10 cellular contexts compared by ENCODE assay signal in genomic region chr11:35045219-35045819, GRCh38.
DNase-seq lines count a peak whose midpoint lies in the region; ATAC-seq and FAIRE-seq lines count a peak whose summit lies in the region.
"Had no signal": no experiment of that assay in that cellular context is flagged by ENCODE, and none has a peak within 500 bp of the region (broad histone marks: within the 10 kb centered on the region; RNA-seq: fewer than 3 reads in every experiment).

No MANE protein-coding gene starts in this region.

- WGBS in small intestine, 3 donors, result 46 to 82% (median 70%) methylated on average over 8 of the region's 8 CpGs

- H3K4me1 ChIP-seq in small intestine (ENCODE audit: control insufficient read depth in 2 of 2, insufficient read depth in 1 of 2, low read depth in 1 of 2, low read length in 1 of 2), result peaks cover 2 to 3% of the 10 kb centered on the region in 2 donors

- H3K27ac ChIP-seq in small intestine (ENCODE audit: low read depth in 1 of 2, low read length in 1 of 2), result peak overlapping the region in 1 of 2 donors; percentile 79

- no peak overlapping the region for H3K4me3 ChIP-seq in small intestine (ENCODE audit: low read depth in 1 of 2, low read length in 2 of 2)

- FAIRE-seq in small intestine (lab: Jason Lieb, UNC), result no peak
- FAIRE-seq: bronchial epithelial cell, H1 had no signal

- no peaks in the 10 kb centered on the region for H3K36me3 ChIP-seq in small intestine (ENCODE audit: control insufficient read depth in 2 of 2, insufficient read depth in 2 of 2, low read length in 2 of 2)

- H3K27me3 ChIP-seq in small intestine (ENCODE audit: control insufficient read depth in 2 of 2, insufficient read depth in 2 of 2, low read length in 2 of 2), result no peaks in the 10 kb centered on the region

- no peaks in the 10 kb centered on the region for H3K9me3 ChIP-seq in small intestine (ENCODE audit: control insufficient read depth, low read depth)

- DNase-seq in NCI-H510A (lab: John Stamatoyannopoulos, UW), result peak; percentile 48
- DNase-seq in activated effector memory CD4-positive, alpha-beta T cell treated with Interleukin-2 at 50 U/mL for 16 hours, result peak; percentile 63
- peak; percentile 66 for DNase-seq in small intestine
- no peak for DNase-seq in NCI-H2196 treated with DMSO at 0.1 percent for 48 hours (lab: John Stamatoyannopoulos, UW; ENCODE audit: unreplicated experiment)
- no peak for DNase-seq in T1000 (lab: John Stamatoyannopoulos, UW)
- DNase-seq in foreskin melanocyte, result no peak

- ATAC-seq in GM19035 (IDR thresholded peaks at IDR 0.05; ENCODE audit: unreplicated experiment) (peak; percentile 38), HG03460 (IDR thresholded peaks at IDR 0.05; ENCODE audit: unreplicated experiment) (no peak)

Comparison
In these comparisons a context has a peak if more than half of its experiments do, and no peak if none do; other contexts are left out.
1. DNase-seq: peak in NCI-H510A (single experiment), activated effector memory CD4-positive, alpha-beta T cell treated with Interleukin-2 at 50 U/mL for 16 hours (single experiment) and small intestine (single experiment); none in NCI-H2196 treated with DMSO at 0.1 percent for 48 hours (single experiment), T1000 (single experiment) and foreskin melanocyte (single experiment).